In the genomic region with DNA sequence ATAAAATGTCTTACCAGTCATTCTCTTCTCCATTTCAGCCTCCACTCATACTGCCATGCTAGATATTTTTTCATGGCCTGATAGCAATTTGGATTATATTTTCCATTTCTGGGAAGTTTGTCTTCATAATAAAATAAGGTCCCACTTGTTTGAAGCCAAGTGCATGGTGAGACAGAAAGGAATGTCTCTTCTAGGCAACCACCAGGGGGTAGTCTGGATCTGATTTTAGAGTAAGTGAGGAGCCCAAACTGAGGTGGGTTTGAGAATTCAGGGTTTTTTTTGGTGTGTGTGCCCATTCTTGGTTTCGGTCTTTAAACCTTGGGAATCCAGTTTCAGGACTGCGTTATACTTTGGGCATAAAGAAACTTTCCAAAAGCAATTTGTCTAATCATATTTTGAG, we compare ENCODE assay signal across 8 cellular contexts.
A peak's percentile ranks its signal among the peaks of the same experiment; 100 is the strongest.
DNase-seq lines count a peak whose midpoint lies in the region; ATAC-seq, FAIRE-seq and TF ChIP-seq lines count a peak whose summit lies in the region.

No MANE protein-coding gene starts in this region.

- no peak overlapping the region for H2AFZ ChIP-seq in OCI-LY7 (ENCODE audit: low read length)

- peak; percentile 74 for ATAC-seq in HG03432 (IDR thresholded peaks at IDR 0.05; ENCODE audit: unreplicated experiment)
- ATAC-seq in GM18870 (IDR thresholded peaks at IDR 0.05; ENCODE audit: unreplicated experiment) = no peak

- intact Hi-C loops in OCI-LY7 (cut with micrococcal nuclease; ENCODE audit: unreplicated experiment) = loop anchor here (5.0 kb wide), 1 partner anchor 354 kb away; no protein-coding TSS in a partner anchor
- intact Hi-C loops in uterus (cut with DNase I; ENCODE audit: low total_unique reads) = no loop called here

- CTCF ChIA-PET in OCI-LY7 (lab: Charles Lee; ENCODE audit: unreplicated experiment) = no interaction called here

- peak; percentile 81 for FAIRE-seq in G401.6 (lab: Jason Lieb, UNC)

- BruUV-seq in OCI-LY7 (replicated peaks; lab: Mats Ljungman, UMichigan) = no TSS peak

- no peaks in the 10 kb centered on the region for H3K79me2 ChIP-seq in OCI-LY7 (ENCODE audit: insufficient read depth, low read depth, low read length)

- no peaks in the 10 kb centered on the region for H3K4me1 ChIP-seq in OCI-LY7 (ENCODE audit: insufficient read depth, low read length, poor library complexity, severe bottlenecking)
- no peaks in the 10 kb centered on the region for H3K4me1 ChIP-seq in uterus

- H3K36me3 ChIP-seq in OCI-LY7 (ENCODE audit: insufficient read depth, low read length) = no peaks in the 10 kb centered on the region
- no peaks in the 10 kb centered on the region for H3K36me3 ChIP-seq in uterus

- no peak overlapping the region for H3K4me2 ChIP-seq in OCI-LY7 (ENCODE audit: low read length)

- H3K4me3 ChIP-seq in OCI-LY7 (ENCODE audit: low read depth, low read length, poor library complexity, severe bottlenecking) (no peak overlapping the region), uterus (no peak overlapping the region)

- TF ChIP-seq POLR2A in uterus (IDR thresholded peaks at IDR 0.05) = no peak

- H3K27me3 ChIP-seq in uterus = no peaks in the 10 kb centered on the region

- POLR2A ChIA-PET in OCI-LY7 (lab: Charles Lee) = no interaction called here

- no peaks in the 10 kb centered on the region for H4K20me1 ChIP-seq in OCI-LY7 (ENCODE audit: insufficient read depth, low read length)

- peak; percentile 15 for DNase-seq in OCI-LY7 (ENCODE audit: low spot score)
- peak; percentile 7 for DNase-seq in glomerular visceral epithelial cell (ENCODE audit: extremely low spot score)
- DNase-seq in uterus = peak in 1 of 2 donors; percentile 19
- no peak for DNase-seq in effector CD8-positive, alpha-beta T cell (lab: John Stamatoyannopoulos, UW)
- DNase-seq in AG08395 (ENCODE audit: low spot score) = no peak

- H3K27ac ChIP-seq in OCI-LY7 (ENCODE audit: low read depth, low read length, poor library complexity, severe bottlenecking) (no peak overlapping the region), uterus (no peak overlapping the region)

- no peaks in the 10 kb centered on the region for H3K9me3 ChIP-seq in OCI-LY7 (ENCODE audit: low read length)
- H3K9me3 ChIP-seq in uterus = no peaks in the 10 kb centered on the region

- TF ChIP-seq CTCF in OCI-LY7 (conservative IDR thresholded peaks at IDR 0.05; ENCODE audit: low read length) (peak; percentile 69), uterus (IDR thresholded peaks at IDR 0.05) (peak; percentile 18 to 41 (median 34))

- no peaks in the 10 kb centered on the region for H3K9me2 ChIP-seq in OCI-LY7 (ENCODE audit: insufficient read depth, low read length)

Comparison
In these comparisons a context has a peak if more than half of its experiments do, and no peak if none do; other contexts are left out.
1. DNase-seq: peak in OCI-LY7 (single experiment) and glomerular visceral epithelial cell (single experiment); none in effector CD8-positive, alpha-beta T cell (single experiment) and AG08395 (single experiment).